ENCODE assay signal across 1 cellular context in the genomic region with DNA sequence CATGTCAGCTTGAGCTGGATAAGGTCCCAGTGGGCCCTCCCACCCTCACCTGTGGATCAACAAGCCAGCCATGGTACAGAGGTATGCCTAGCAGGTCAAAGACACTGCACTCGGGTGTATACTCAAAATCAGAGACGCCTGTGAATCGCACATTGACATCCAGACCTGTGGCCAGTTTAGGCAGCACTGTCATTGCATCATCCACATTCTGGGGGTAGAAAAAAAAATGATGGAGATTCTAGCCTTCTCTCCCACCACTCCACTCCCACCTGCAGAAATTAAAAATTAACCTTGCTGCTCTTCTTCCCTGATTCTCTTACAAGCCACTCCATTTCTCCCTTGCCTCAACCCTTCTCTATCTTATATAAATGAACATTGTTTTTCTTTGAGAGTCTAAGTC.
TF ChIP-seq lines count a peak whose summit lies in the region.

No MANE protein-coding gene starts in this region.

TF ChIP-seq in HepG2, 621 proteins besides CTCF, POLR2A, EP300 and RAD21:
- TF ChIP-seq ZNF20 (CRISPR knock-in tag; IDR thresholded peaks at IDR 0.05) (no peak), ZNF446 (CRISPR knock-in tag; IDR thresholded peaks at IDR 0.05) (no peak), ZSCAN21 (CRISPR knock-in tag; IDR thresholded peaks at IDR 0.05; ENCODE audit: borderline replicate concordance) (no peak), CEBPG (CRISPR knock-in tag; IDR thresholded peaks at IDR 0.05) (peak; percentile 47), ZBTB1 (CRISPR knock-in tag; IDR thresholded peaks at IDR 0.05; ENCODE audit: borderline replicate concordance) (no peak), CEBPB (IDR thresholded peaks at IDR 0.05; ENCODE audit: borderline replicate concordance, low read depth, low read length) (peak; percentile 25; the same call in 1 of the 2 replicates)
